Comparison of ENCODE assay signal across 19 cellular contexts in genomic region chr13:102863590-102863989, GRCh38. TPM values are rescaled to one million over a fixed set of nuclear protein-coding genes. Genes with fewer than 3 reads are reported as not detected.
DNase-seq lines count a peak whose midpoint lies in the region; ATAC-seq and TF ChIP-seq lines count a peak whose summit lies in the region.
"Had no signal": no experiment of that assay in that cellular context is flagged by ENCODE, and none has a peak within 500 bp of the region (broad histone marks: within the 10 kb centered on the region; RNA-seq: fewer than 3 reads in every experiment).

No MANE protein-coding gene starts in this region.

- ATAC-seq in heart right ventricle (peak in 7 of 8 donors; percentile 55 to 94 (median 87)), aorta (ENCODE audit: low FRiP score) (no peak)

- peak; percentile 79 for DNase-seq in G401 (ENCODE audit: low spot score)
- peak; percentile 37 for DNase-seq in WERI-Rb-1
- DNase-seq in heart right ventricle, result peak; percentile 27 to 28
- DNase-seq in Ammon's horn (ENCODE audit: low spot score), result no peak
- no peak for DNase-seq in aorta
- no peak for DNase-seq in activated gamma-delta T cell treated with Interleukin-2 at 50 U/mL for 16 hours
- DNase-seq: DMS79 treated with DMSO at 0.1 percent for 48 hours, H9, Karpas-422, MM.1S, NCI-H1092, NCI-H1436 treated with DMSO at 0.1 percent for 48 hours, NCI-H2029 treated with DMSO at 0.1 percent for 48 hours, NCI-H2171 treated with DMSO at 0.1 percent for 48 hours, NCI-H510A, NCI-H774, SHP77 had no signal

- H3K4me1 ChIP-seq in heart right ventricle (peaks cover 0 to 12% (median 7%) of the 10 kb centered on the region in 9 donors), neutrophil (ENCODE audit: control insufficient read depth in 1 of 2, insufficient read depth in 1 of 2, low read depth in 1 of 2, low read length in 1 of 2) (peaks cover 4 to 6% of the 10 kb centered on the region in 2 experiments), aorta (ENCODE audit: control insufficient read depth in 1 of 2, insufficient read depth in 2 of 2, low read length in 2 of 2) (peaks cover 0 to 2% of the 10 kb centered on the region in 2 donors)

- intact Hi-C loops in heart right ventricle (cut with DNase I) (no loop called here), aorta (cut with DNase I) (no loop called here)

- H3K27me3 ChIP-seq in WERI-Rb-1 (ENCODE audit: insufficient read depth, low read depth, severe bottlenecking) (no peaks in the 10 kb centered on the region), heart right ventricle (no peaks in the 10 kb centered on the region), neutrophil (no peaks in the 10 kb centered on the region), aorta (ENCODE audit: control insufficient read depth in 1 of 2, insufficient read depth in 2 of 2, low read length in 1 of 2) (no peaks in the 10 kb centered on the region)

- H3K4me3 ChIP-seq in WERI-Rb-1 (ENCODE audit: low read depth, low read length) (no peak overlapping the region), heart right ventricle (no peak overlapping the region), neutrophil (ENCODE audit: low read depth in 1 of 2, low read length in 1 of 2) (no peak overlapping the region), aorta (ENCODE audit: low read length in 2 of 2) (no peak overlapping the region)
- H3K4me3 ChIP-seq: SK-N-MC had no signal

- H3K9me3 ChIP-seq in WERI-Rb-1 (ENCODE audit: severe bottlenecking), result no peaks in the 10 kb centered on the region
- peaks cover 0 to 8% (median 0%) of the 10 kb centered on the region in 11 donors for H3K9me3 ChIP-seq in heart right ventricle
- no peaks in the 10 kb centered on the region for H3K9me3 ChIP-seq in neutrophil
- no peaks in the 10 kb centered on the region for H3K9me3 ChIP-seq in aorta (ENCODE audit: control insufficient read depth, low read length)

- no peak for TF ChIP-seq CTCF in WERI-Rb-1 (IDR thresholded peaks at IDR 0.05; ENCODE audit: low read depth, low read length)
- TF ChIP-seq CTCF in heart right ventricle (IDR thresholded peaks at IDR 0.05), result no peak
- TF ChIP-seq CTCF in neutrophil (IDR thresholded peaks at IDR 0.05), result no peak

- no peak overlapping the region for H3K27ac ChIP-seq in WERI-Rb-1
- no peak overlapping the region for H3K27ac ChIP-seq in heart right ventricle
- H3K27ac ChIP-seq in neutrophil, result peak overlapping the region; percentile 25
- H3K27ac ChIP-seq in aorta (ENCODE audit: low read depth in 1 of 2, low read length in 2 of 2), result no peak overlapping the region
- H3K27ac ChIP-seq: SK-N-MC had no signal

- peaks cover 94% of the 10 kb centered on the region for H3K36me3 ChIP-seq in WERI-Rb-1
- H3K36me3 ChIP-seq in heart right ventricle, result peaks cover 7 to 99% (median 69%) of the 10 kb centered on the region in 9 donors
- peaks cover 95% of the 10 kb centered on the region for H3K36me3 ChIP-seq in neutrophil
- H3K36me3 ChIP-seq in aorta (ENCODE audit: control insufficient read depth in 1 of 2, insufficient read depth in 2 of 2, low read length in 1 of 2), result peaks cover 0 to 30% of the 10 kb centered on the region in 2 donors

- in situ Hi-C loops in G401 (cut with HindIII; ENCODE audit: low sequenced_read_pairs), result no loop called here

- WGBS in heart right ventricle, 2 donors, result 46 to 52% methylated on average over 4 of the region's 4 CpGs
- WGBS in aorta, 2 donors, result 68 to 79% methylated on average over 4 of the region's 4 CpGs

RNA-seq across cellular contexts. Expression of gene ERCC5, which starts 17.8 kb away (rescaled TPM):
- total RNA-seq in G401 (2014; rRNA removed; shearing (Covaris generic)), result 15.9 and 50.2 TPM in 2 replicates
- total RNA-seq in heart right ventricle, result 10 to 100 TPM; 26.5 to 37.7 (median 33.4) TPM
- polyA plus RNA-seq in heart right ventricle, result 10 to 100 TPM; 18.1 to 59.5 TPM
- 10 to 100 TPM; 30.5 to 53.4 TPM for total RNA-seq in aorta
- 10 to 100 TPM; 25.8 to 81.8 TPM for polyA plus RNA-seq in aorta

Comparison
In these comparisons a context has a peak if more than half of its experiments do, and no peak if none do; other contexts are left out.
1. DNase-seq: peak in G401 (single experiment), WERI-Rb-1 (single experiment) and heart right ventricle (2 of 2); none in Ammon's horn (single experiment), aorta (0 of 2) and activated gamma-delta T cell treated with Interleukin-2 at 50 U/mL for 16 hours (single experiment).